In the genomic region with DNA sequence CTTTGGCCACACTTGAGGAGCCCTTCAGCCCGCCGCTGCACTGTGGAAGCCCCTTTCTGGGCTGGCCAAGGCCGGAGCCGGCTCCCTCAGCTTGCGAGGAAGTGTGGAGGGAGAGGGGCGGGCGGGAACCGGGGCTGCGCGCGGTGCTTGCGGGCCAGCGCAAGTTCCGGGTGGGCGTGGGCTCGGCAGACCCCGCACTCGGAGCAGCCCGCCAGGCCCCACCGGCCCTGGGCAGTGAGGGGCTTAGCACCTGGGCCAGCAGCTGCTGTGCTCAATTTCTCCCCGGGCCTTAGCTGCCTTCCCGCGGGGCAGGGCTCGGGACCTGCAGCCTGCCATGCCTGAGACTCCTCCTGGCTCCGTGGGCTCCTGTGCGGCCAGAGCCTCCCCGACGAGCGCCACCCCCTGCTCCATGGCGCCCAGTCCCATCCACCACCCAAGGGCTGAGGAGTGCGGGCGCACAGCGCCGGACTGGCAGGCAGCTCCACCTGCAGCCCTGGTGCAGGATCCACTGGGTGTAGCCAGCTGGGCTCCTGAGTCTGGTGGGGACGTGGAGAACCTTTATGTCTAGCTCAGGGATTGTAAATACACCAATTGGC, we compare ENCODE assay signal across 8 cellular contexts.
A peak's percentile ranks its signal among the peaks of the same experiment; 100 is the strongest.
DNase-seq lines count a peak whose midpoint lies in the region; ATAC-seq, FAIRE-seq and TF ChIP-seq lines count a peak whose summit lies in the region.
"Not testable (repeated sequence)": the region's sequence is repeated elsewhere in the genome, so short reads cannot be mapped to it uniquely, and the experiment has no call there.

No MANE protein-coding gene starts in this region.

- not testable (repeated sequence) for TF ChIP-seq POLR2A in body of pancreas (IDR thresholded peaks at IDR 0.05); HepG2 (IDR thresholded peaks at IDR 0.05; ENCODE audit: insufficient read depth in 1 of 2, low read depth in 2 of 2, low read length in 2 of 2)

- in situ Hi-C loops in HepG2 (cut with HindIII; ENCODE audit: extremely low pct_ligation_motif_present, low pct_unique_long_range_greater_than_20kb): not testable (repeated sequence)

- not testable (repeated sequence) for H3K4me2 ChIP-seq in DND-41 (ENCODE audit: insufficient read depth, low read length); HepG2 (ENCODE audit: low read depth, low read length); neural progenitor cell

- H3K27ac ChIP-seq in DND-41 (ENCODE audit: low read length): peak overlapping the region; percentile 22; the same call in 1 of the 2 replicates
- not testable (repeated sequence) for H3K27ac ChIP-seq in body of pancreas; endodermal cell (ENCODE audit: low read depth, low read length); HepG2 (ENCODE audit: extremely low read length, insufficient read depth, low read length); neural progenitor cell; upper lobe of right lung

- not testable (repeated sequence) for H3K79me2 ChIP-seq in DND-41 (ENCODE audit: insufficient read depth, low read length); HepG2 (ENCODE audit: insufficient read depth, low read length); neural progenitor cell (ENCODE audit: low read depth)

- TF ChIP-seq CTCF in DND-41 (IDR thresholded peaks at IDR 0.05; ENCODE audit: borderline replicate concordance, extremely low read depth, low read length, poor library complexity, severe bottlenecking); body of pancreas (IDR thresholded peaks at IDR 0.05); endodermal cell (conservative IDR thresholded peaks at IDR 0.05); HepG2 (CRISPR knock-in tag; IDR thresholded peaks at IDR 0.05); neural progenitor cell (IDR thresholded peaks at IDR 0.05); upper lobe of right lung (IDR thresholded peaks at IDR 0.05): not testable (repeated sequence)

- not testable (repeated sequence) for TF ChIP-seq EP300 in HepG2 (IDR thresholded peaks at IDR 0.05; ENCODE audit: low read depth in 2 of 2, low read length in 2 of 2); HepG2 (CRISPR knock-in tag; IDR thresholded peaks at IDR 0.05; ENCODE audit: borderline replicate concordance)

- DNase-seq in DND-41; HepG2 (ENCODE audit: low spot score); neural progenitor cell (ENCODE audit: low spot score): not testable (repeated sequence)
- peak; percentile 3 for DNase-seq in activated T-cell treated with anti-CD3 and anti-CD28 coated beads, Interleukin-2, amount 50 U/mL, for 1 hour
- DNase-seq in body of pancreas (peak in 3 of 4 donors; percentile 27 to 35 (median 34)), endodermal cell (peak; percentile 36), sciatic nerve (ENCODE audit: low spot score) (peak; percentile 43), upper lobe of right lung (peak; percentile 52)

- not testable (repeated sequence) for BruUV-seq in HepG2 (replicated peaks; lab: Mats Ljungman, UMichigan)

- FAIRE-seq in HepG2 (lab: Jason Lieb, UNC): not testable (repeated sequence)

- H3K27ac Mint-ChIP-seq in endodermal cell: not testable (repeated sequence)
- H3K27ac Mint-ChIP-seq in neural progenitor cell: peak overlapping the region; percentile 99

- H2AFZ ChIP-seq in DND-41 (ENCODE audit: low read depth, low read length); HepG2 (ENCODE audit: low read length); neural progenitor cell (replicated peaks): not testable (repeated sequence)

- not testable (repeated sequence) for H3K9ac ChIP-seq in DND-41 (ENCODE audit: low read depth, low read length); endodermal cell (ENCODE audit: extremely low read depth, low read length, poor library complexity, severe bottlenecking); HepG2 (ENCODE audit: insufficient read depth, low read depth, low read length); neural progenitor cell

- WGBS in body of pancreas, 2 donors: 67 to 77% methylated on average over 2 to 17 of the region's 35 CpGs
- 93 to 95% methylated on average over 23 to 35 of the region's 35 CpGs for WGBS in endodermal cell (ENCODE audit: insufficient coverage in 1 of 2, insufficient read length in 1 of 2), 2 experiments
- 84% methylated on average over 27 of the region's 35 CpGs for WGBS in HepG2 (ENCODE audit: low lambda C conversion rate)

- H3K9me3 ChIP-seq in DND-41 (ENCODE audit: insufficient read depth, low read length, severe bottlenecking); body of pancreas; HepG2 (ENCODE audit: low read length); neural progenitor cell (ENCODE audit: low read depth); upper lobe of right lung: not testable (repeated sequence)
- peaks cover 33% of the 10 kb centered on the region for H3K9me3 ChIP-seq in endodermal cell (ENCODE audit: control insufficient read depth, low read length)

- H3K9me3 Mint-ChIP-seq in endodermal cell: peaks cover 25% of the 10 kb centered on the region
- H3K9me3 Mint-ChIP-seq in neural progenitor cell: not testable (repeated sequence)

- not testable (repeated sequence) for H3K4me3 Mint-ChIP-seq in endodermal cell, neural progenitor cell

- CTCF ChIA-PET in HepG2 (lab: Yijun Ruan, JAX; ENCODE audit: low intra/inter-chr PET ratio, low total read pairs): not testable (repeated sequence)

- not testable (repeated sequence) for H3K27me3 Mint-ChIP-seq in endodermal cell (ENCODE audit: insufficient read depth)
- H3K27me3 Mint-ChIP-seq in neural progenitor cell (ENCODE audit: insufficient read depth, low read depth): peaks cover 11% of the 10 kb centered on the region

- H3F3A ChIP-seq in neural progenitor cell (ENCODE audit: low read depth): peaks cover 16% of the 10 kb centered on the region

- not testable (repeated sequence) for ATAC-seq in DND-41 (ENCODE audit: insufficient read depth, low read depth); body of pancreas; HepG2; sciatic nerve; upper lobe of right lung

- H4K20me1 ChIP-seq in DND-41 (ENCODE audit: insufficient read depth, low read length); HepG2 (ENCODE audit: insufficient read depth, low read length); neural progenitor cell (ENCODE audit: low read depth): not testable (repeated sequence)

- intact Hi-C loops in body of pancreas (cut with DNase I); HepG2 (cut with micrococcal nuclease; ENCODE audit: unreplicated experiment); sciatic nerve (cut with DNase I); upper lobe of right lung (cut with DNase I): not testable (repeated sequence)

- not testable (repeated sequence) for H3K36me3 Mint-ChIP-seq in endodermal cell (ENCODE audit: low read depth); neural progenitor cell

- not testable (repeated sequence) for H3K27me3 ChIP-seq in DND-41 (ENCODE audit: insufficient read depth, low read length, poor library complexity); body of pancreas; endodermal cell (ENCODE audit: control insufficient read depth, insufficient read depth, low read length, poor library complexity, severe bottlenecking); HepG2 (ENCODE audit: control insufficient read depth in 1 of 2, insufficient read depth in 2 of 2, low read length in 2 of 2); neural progenitor cell
- H3K27me3 ChIP-seq in upper lobe of right lung: peaks cover 23% of the 10 kb centered on the region

- TF ChIP-seq RAD21 in HepG2 (CRISPR knock-in tag; IDR thresholded peaks at IDR 0.05): not testable (repeated sequence)

- not testable (repeated sequence) for H3K36me3 ChIP-seq in DND-41 (ENCODE audit: insufficient read depth, low read length); body of pancreas (replicated peaks in 1 of 2; ENCODE audit: insufficient read depth in 1 of 2, low read depth in 2 of 2); endodermal cell (ENCODE audit: control insufficient read depth, insufficient read depth, low read length); HepG2 (replicated peaks in 1 of 2; ENCODE audit: control insufficient read depth in 1 of 2, insufficient read depth in 2 of 2, low read length in 2 of 2); neural progenitor cell; upper lobe of right lung

- POLR2A ChIA-PET in HepG2 (lab: Yijun Ruan, JAX): not testable (repeated sequence)

- H3K4me1 Mint-ChIP-seq in endodermal cell: peaks cover 11% of the 10 kb centered on the region
- peaks cover 39% of the 10 kb centered on the region for H3K4me1 Mint-ChIP-seq in neural progenitor cell

- H3K4me3 ChIP-seq in DND-41 (ENCODE audit: low read depth in 1 of 2, low read length in 2 of 2); body of pancreas; endodermal cell (ENCODE audit: low read length); HepG2 (replicated peaks in 1 of 3; ENCODE audit: insufficient read depth in 1 of 3, low read depth in 2 of 3, low read length in 3 of 3); neural progenitor cell; upper lobe of right lung: not testable (repeated sequence)

- peaks cover 36% of the 10 kb centered on the region for H3K4me1 ChIP-seq in DND-41 (ENCODE audit: insufficient read depth, low read length)
- peaks cover 49% of the 10 kb centered on the region for H3K4me1 ChIP-seq in body of pancreas
- H3K4me1 ChIP-seq in endodermal cell (ENCODE audit: control insufficient read depth, insufficient read depth, low read length): not testable (repeated sequence)
- peaks cover 83% of the 10 kb centered on the region for H3K4me1 ChIP-seq in HepG2 (ENCODE audit: insufficient read depth, low read length)
- peaks cover 19% of the 10 kb centered on the region for H3K4me1 ChIP-seq in neural progenitor cell
- H3K4me1 ChIP-seq in upper lobe of right lung: peaks cover 12% of the 10 kb centered on the region
